ENCODE assay signal across 31 cellular contexts in the genomic region with DNA sequence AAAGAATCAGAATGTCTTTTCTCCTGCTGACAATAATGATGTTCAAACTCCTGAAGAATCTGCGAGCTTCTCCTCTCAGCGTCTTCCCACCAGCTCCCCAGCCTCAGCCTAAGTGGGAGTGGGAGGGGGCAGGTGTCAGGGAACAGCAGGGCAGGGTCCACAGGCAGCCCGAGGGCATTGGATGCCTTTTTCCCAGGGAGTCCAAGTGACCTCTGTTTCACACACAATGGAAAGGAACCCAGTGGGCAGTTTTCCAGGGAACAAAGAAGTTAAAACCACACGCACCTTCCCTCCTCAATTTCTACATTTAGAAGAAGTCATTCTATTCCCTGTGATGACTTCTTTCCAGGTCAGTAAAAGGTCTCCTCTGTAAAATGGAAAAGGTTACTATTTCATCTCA.
"Had no signal": no experiment of that assay in that cellular context is flagged by ENCODE, and none has a peak within 500 bp of the region (broad histone marks: within the 10 kb centered on the region; RNA-seq: fewer than 3 reads in every experiment).

No MANE protein-coding gene starts in this region.

- H3K27ac Mint-ChIP-seq: activated B cell treated with CpG ODN at 0.5 μM for 24 hours; activated CD8-positive, alpha-beta T cell treated with anti-CD3 and anti-CD28 coated beads for 36 hours; activated naive CD8-positive, alpha-beta T cell; activated T-helper 17 cell treated with anti-CD3 and anti-CD28 coated beads, Interleukin-2, amount 50 U/mL, for 72 hours; dendritic cell treated with granulocyte-macrophage colony-stimulating factor and Interleukin-4, amounts not matched to agents 40 ng/mL and 50 ng/mL, for 4 days; effector memory CD8-positive, alpha-beta T cell; T-helper 17 cell; T-helper 2 cell treated with Interferon-gamma antibody and Interleukin-4, amounts not matched to agents 5 μg/mL and 100 μg/mL, for 36 hours had no signal

- H3K9me3 Mint-ChIP-seq: activated B cell treated with CpG ODN at 0.5 μM for 24 hours; activated CD8-positive, alpha-beta T cell treated with anti-CD3 and anti-CD28 coated beads for 36 hours; activated T-cell treated with anti-CD3 and anti-CD28 coated beads, Interleukin-2, amount 50 U/mL, for 4 hours; dendritic cell treated with granulocyte-macrophage colony-stimulating factor and Interleukin-4, amounts not matched to agents 40 ng/mL and 50 ng/mL, for 4 days had no signal

- H3K9me3 ChIP-seq: esophagus squamous epithelium had no signal

- H3K36me3 Mint-ChIP-seq: activated naive CD8-positive, alpha-beta T cell had no signal

- H3K4me1 ChIP-seq: esophagus squamous epithelium, gastroesophageal sphincter had no signal

- H3K36me3 ChIP-seq: brain microvascular endothelial cell, esophagus squamous epithelium, gastroesophageal sphincter, WERI-Rb-1 had no signal

- H3K27me3 Mint-ChIP-seq: activated naive CD8-positive, alpha-beta T cell; activated T-helper 17 cell treated with anti-CD3 and anti-CD28 coated beads, Interleukin-2, amount 50 U/mL, for 72 hours; central memory CD8-positive, alpha-beta T cell; dendritic cell treated with granulocyte-macrophage colony-stimulating factor and Interleukin-4, amounts not matched to agents 40 ng/mL and 50 ng/mL, for 4 days; effector memory CD8-positive, alpha-beta T cell; T-helper 17 cell had no signal

- DNase-seq: activated B cell treated with CpG ODN at 0.5 μM for 24 hours; activated CD4-positive, alpha-beta T cell treated with anti-CD3 and anti-CD28 coated beads for 48 hours; activated CD4-positive, alpha-beta T cell treated with anti-CD3 and anti-CD28 coated beads, Interleukin-2, amount 50 U/mL, for 1 hour; activated CD4-positive, alpha-beta T cell treated with anti-CD3 and anti-CD28 coated beads, Interleukin-2, amount 50 U/mL, for 48 hours; activated CD8-positive, alpha-beta memory T cell treated with anti-CD3 and anti-CD28 coated beads for 24 hours; activated CD8-positive, alpha-beta T cell treated with anti-CD3 and anti-CD28 coated beads for 36 hours; activated effector memory CD4-positive, alpha-beta T cell treated with Interleukin-2 at 50 U/mL for 16 hours; activated gamma-delta T cell treated with Interleukin-2 at 50 U/mL for 16 hours; activated naive CD4-positive, alpha-beta T cell treated with anti-CD3 and anti-CD28 coated beads, Interleukin-2, amount 50 U/mL, for 16 hours; activated naive CD4-positive, alpha-beta T cell treated with Interleukin-2 at 50 U/mL for 16 hours; activated T-cell treated with anti-CD3 and anti-CD28 coated beads, Interleukin-2, amount 50 U/mL, for 4 hours; amniotic stem cell; anterior cingulate cortex; brain microvascular endothelial cell; effector CD4-positive, alpha-beta T cell; effector memory CD8-positive, alpha-beta T cell; esophagus squamous epithelium; foreskin melanocyte; head of caudate nucleus; T-helper 1 cell; T-helper 17 cell; T1000; WERI-Rb-1 had no signal

- H3K4me3 ChIP-seq: coronary artery, esophagus squamous epithelium, gastroesophageal sphincter had no signal

- H3K27me3 ChIP-seq: brain microvascular endothelial cell, esophagus squamous epithelium, gastroesophageal sphincter had no signal

- H3K27ac ChIP-seq: brain microvascular endothelial cell, coronary artery, esophagus squamous epithelium, gastroesophageal sphincter, WERI-Rb-1 had no signal

- H3K4me1 Mint-ChIP-seq: activated B cell treated with CpG ODN at 0.5 μM for 24 hours; activated T-helper 17 cell treated with anti-CD3 and anti-CD28 coated beads, Interleukin-2, amount 50 U/mL, for 72 hours; central memory CD8-positive, alpha-beta T cell; T-helper 17 cell had no signal

- ATAC-seq: activated CD4-positive, CD25-positive, alpha-beta regulatory T cell treated with anti-CD3 and anti-CD28 coated beads, Interleukin-2, amount 50 U/mL, for 24 hours; activated CD8-positive, alpha-beta T cell treated with anti-CD3 and anti-CD28 coated beads for 36 hours; activated T-cell treated with anti-CD3 and anti-CD28 coated beads, Interleukin-2, amount 50 U/mL, for 4 hours; activated T-helper 17 cell treated with anti-CD3 and anti-CD28 coated beads, Interleukin-2, amount 50 U/mL, for 72 hours; effector memory CD8-positive, alpha-beta T cell; gastroesophageal sphincter; T-helper 17 cell had no signal

- H3K4me3 Mint-ChIP-seq: activated B cell treated with CpG ODN at 0.5 μM for 24 hours; activated CD8-positive, alpha-beta T cell treated with anti-CD3 and anti-CD28 coated beads for 36 hours; activated naive CD8-positive, alpha-beta T cell; activated T-cell treated with anti-CD3 and anti-CD28 coated beads, Interleukin-2, amount 50 U/mL, for 4 hours; activated T-helper 17 cell treated with anti-CD3 and anti-CD28 coated beads, Interleukin-2, amount 50 U/mL, for 72 hours; central memory CD8-positive, alpha-beta T cell; dendritic cell treated with granulocyte-macrophage colony-stimulating factor and Interleukin-4, amounts not matched to agents 40 ng/mL and 50 ng/mL, for 4 days; effector memory CD8-positive, alpha-beta T cell; T-helper 17 cell; T-helper 2 cell treated with Interferon-gamma antibody and Interleukin-4, amounts not matched to agents 5 μg/mL and 100 μg/mL, for 36 hours had no signal
